ENCODE assay signal across 11 cellular contexts in the genomic region with DNA sequence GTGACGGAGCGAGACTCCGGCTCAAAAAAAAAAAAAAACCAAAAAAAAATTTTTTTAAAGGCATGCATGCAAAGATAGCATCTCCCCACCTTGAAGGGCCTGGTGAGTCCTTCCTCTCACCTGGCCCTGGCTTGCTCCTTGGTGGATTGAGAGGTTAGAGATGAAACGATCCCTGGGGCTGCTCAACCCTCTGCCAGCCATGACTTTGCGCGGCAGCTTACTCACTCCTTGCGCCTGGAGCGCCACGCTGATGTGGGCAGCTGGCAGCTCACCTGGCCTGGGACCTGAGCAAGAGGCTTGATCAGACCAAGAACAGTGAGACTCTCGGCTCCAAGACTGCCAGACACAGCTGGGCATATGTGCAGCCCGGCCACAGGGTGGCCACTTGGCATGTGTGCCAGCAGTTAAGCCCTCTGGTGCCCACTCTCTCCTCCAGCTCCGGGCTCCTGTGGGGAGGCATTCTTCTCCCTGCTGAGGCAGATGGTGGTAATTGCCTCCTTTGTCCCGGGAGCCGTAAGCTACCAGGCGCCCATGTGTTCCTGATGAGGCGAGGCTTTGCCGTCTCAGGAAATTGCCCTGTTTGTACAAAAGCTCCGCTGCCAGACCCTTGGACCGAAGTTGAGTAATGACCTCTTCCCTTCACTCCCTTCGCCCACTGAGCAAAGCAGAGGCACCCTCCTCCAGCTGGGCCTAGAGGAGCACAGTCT. TPM values are rescaled to one million over a fixed set of nuclear protein-coding genes. Genes with fewer than 3 reads are reported as not detected.
DNase-seq lines count a peak whose midpoint lies in the region; ATAC-seq, FAIRE-seq and TF ChIP-seq lines count a peak whose summit lies in the region.
"Had no signal": no experiment of that assay in that cellular context is flagged by ENCODE, and none has a peak within 500 bp of the region (broad histone marks: within the 10 kb centered on the region; RNA-seq: fewer than 3 reads in every experiment).

No MANE protein-coding gene starts in this region.

- TF ChIP-seq RAD21 in HepG2 (CRISPR knock-in tag; IDR thresholded peaks at IDR 0.05): no peak

- H3K4me1 ChIP-seq in HepG2 (ENCODE audit: insufficient read depth, low read length) (peaks cover 56% of the 10 kb centered on the region), right lobe of liver (no peaks in the 10 kb centered on the region)
- H3K4me1 ChIP-seq: tibial artery had no signal

- H3K9me3 Mint-ChIP-seq in WTC11: no peaks in the 10 kb centered on the region
- H3K9me3 Mint-ChIP-seq: T-helper 1 cell treated with Interleukin-12 subunit alpha and Interleukin-12 subunit beta and Interleukin-4 antibody, amounts not matched to agents 30 μg/mL and 1 μg/mL, for 36 hours had no signal

- no peak overlapping the region for H3K27ac Mint-ChIP-seq in WTC11
- H3K27ac Mint-ChIP-seq: T-helper 1 cell treated with Interleukin-12 subunit alpha and Interleukin-12 subunit beta and Interleukin-4 antibody, amounts not matched to agents 30 μg/mL and 1 μg/mL, for 36 hours had no signal

- peak; percentile 49 for DNase-seq in HepG2 (ENCODE audit: low spot score)
- no peak for DNase-seq in right lobe of liver
- no peak for DNase-seq in WTC11 (ENCODE audit: low spot score)
- no peak for DNase-seq in urothelium cell line (ENCODE audit: low spot score)
- no peak for DNase-seq in activated gamma-delta T cell treated with Interleukin-2 at 50 U/mL for 16 hours
- no peak for DNase-seq in activated CD8-positive, alpha-beta memory T cell treated with anti-CD3 and anti-CD28 coated beads for 24 hours
- DNase-seq: GDM1, mesenchymal stem cell, tibial artery had no signal

- TF ChIP-seq POLR2A in HepG2 (IDR thresholded peaks at IDR 0.05; ENCODE audit: insufficient read depth in 1 of 2, low read depth in 2 of 2, low read length in 2 of 2) (no peak), right lobe of liver (IDR thresholded peaks at IDR 0.05) (no peak)

- peak; percentile 17 for ATAC-seq in HepG2
- no peak for ATAC-seq in right lobe of liver
- ATAC-seq in WTC11: no peak

- 39% methylated on average over 18 of the region's 20 CpGs for WGBS in HepG2 (ENCODE audit: low lambda C conversion rate)
- WGBS in right lobe of liver (ENCODE audit: insufficient coverage, low coverage, low lambda C conversion rate, missing lambda C conversion rate): 81% methylated on average over 6 of the region's 20 CpGs

- no peaks in the 10 kb centered on the region for H3K9me3 ChIP-seq in HepG2 (ENCODE audit: low read length)
- H3K9me3 ChIP-seq in right lobe of liver: no peaks in the 10 kb centered on the region
- H3K9me3 ChIP-seq: tibial artery had no signal

- no TSS peak for BruUV-seq in HepG2 (replicated peaks; lab: Mats Ljungman, UMichigan)

- H3K9ac ChIP-seq in HepG2 (ENCODE audit: insufficient read depth, low read depth, low read length): peak overlapping the region; percentile 34

- H2AFZ ChIP-seq in HepG2 (ENCODE audit: low read length): peak overlapping the region; percentile 67

- POLR2A ChIA-PET in HepG2 (lab: Yijun Ruan, JAX): interaction anchor here (0.8 to 1.5 kb wide), 7 partner anchors 24 to 252 kb away, joined by 3 to 5 read pairs (median 4); partner anchors contain the start of gene SRP68
- POLR2A ChIA-PET in WTC11 (lab: Charles Lee): no interaction called here

- intact Hi-C loops in HepG2 (cut with micrococcal nuclease; ENCODE audit: unreplicated experiment): no loop called here
- intact Hi-C loops in right lobe of liver (cut with DNase I): no loop called here

- H3K36me3 Mint-ChIP-seq in WTC11: no peaks in the 10 kb centered on the region

- peak overlapping the region; percentile 81 for H3K4me2 ChIP-seq in HepG2 (ENCODE audit: low read depth, low read length)

- peaks cover 29% of the 10 kb centered on the region for H3K4me1 Mint-ChIP-seq in WTC11

- in situ Hi-C loops in HepG2 (cut with HindIII; ENCODE audit: extremely low pct_ligation_motif_present, low pct_unique_long_range_greater_than_20kb): no loop called here

- H3K27ac ChIP-seq in HepG2 (ENCODE audit: extremely low read length, insufficient read depth, low read length): no peak overlapping the region
- H3K27ac ChIP-seq in right lobe of liver: no peak overlapping the region
- H3K27ac ChIP-seq: tibial artery had no signal

- no peak for TF ChIP-seq CTCF in HepG2 (CRISPR knock-in tag; IDR thresholded peaks at IDR 0.05)
- no peak for TF ChIP-seq CTCF in right lobe of liver (IDR thresholded peaks at IDR 0.05)
- no peak for TF ChIP-seq CTCF in WTC11 (IDR thresholded peaks at IDR 0.05)

- no peaks in the 10 kb centered on the region for H3K79me2 ChIP-seq in HepG2 (ENCODE audit: insufficient read depth, low read length)

- no peaks in the 10 kb centered on the region for H4K20me1 ChIP-seq in HepG2 (ENCODE audit: insufficient read depth, low read length)

- FAIRE-seq in HepG2 (lab: Jason Lieb, UNC) (peak; percentile 79), urothelium cell line (lab: Jason Lieb, UNC) (peak; percentile 17)

- no peak overlapping the region for H3K4me3 Mint-ChIP-seq in WTC11
- H3K4me3 Mint-ChIP-seq: T-helper 1 cell treated with Interleukin-12 subunit alpha and Interleukin-12 subunit beta and Interleukin-4 antibody, amounts not matched to agents 30 μg/mL and 1 μg/mL, for 36 hours had no signal

- H3K27me3 ChIP-seq in HepG2 (ENCODE audit: control insufficient read depth in 1 of 2, insufficient read depth in 2 of 2, low read length in 2 of 2) (no peaks in the 10 kb centered on the region; a peak in 1 of 5 replicates), right lobe of liver (no peaks in the 10 kb centered on the region)

- no peaks in the 10 kb centered on the region for H3K27me3 Mint-ChIP-seq in WTC11 (ENCODE audit: low read depth)

- TF ChIP-seq EP300 in HepG2 (IDR thresholded peaks at IDR 0.05; ENCODE audit: low read depth in 2 of 2, low read length in 2 of 2) (peak in 1 of 2 experiments; percentile 55; a peak in 1 of 4 replicates), HepG2 (CRISPR knock-in tag; IDR thresholded peaks at IDR 0.05; ENCODE audit: borderline replicate concordance) (0 out of 2 replicates have a peak, but pooled peaks have one; percentile 61)

- H3K4me3 ChIP-seq in HepG2 (replicated peaks in 1 of 3; ENCODE audit: insufficient read depth in 1 of 3, low read depth in 2 of 3, low read length in 3 of 3): peak overlapping the region in 2 of 3 experiments; percentile 17 to 49; a peak in 5 of 6 replicates
- H3K4me3 ChIP-seq in right lobe of liver: no peak overlapping the region
- H3K4me3 ChIP-seq: tibial artery had no signal

- no peaks in the 10 kb centered on the region for H3K36me3 ChIP-seq in HepG2 (replicated peaks in 1 of 2; ENCODE audit: control insufficient read depth in 1 of 2, insufficient read depth in 2 of 2, low read length in 2 of 2)
- H3K36me3 ChIP-seq in right lobe of liver: no peaks in the 10 kb centered on the region
- H3K36me3 ChIP-seq: tibial artery had no signal

- CTCF ChIA-PET in HepG2 (lab: Yijun Ruan, JAX; ENCODE audit: low intra/inter-chr PET ratio, low total read pairs) (no interaction called here), WTC11 (lab: Charles Lee) (interaction anchor here (0.7 to 5.5 kb wide), 4 partner anchors 11 to 27 kb away, joined by 3 to 42 read pairs (median 4); no protein-coding TSS in a partner anchor)

RNA-seq across cellular contexts. Expression of gene EVPL, which starts 5.1 kb away (rescaled TPM):
- total RNA-seq in HepG2 (2016; rRNA removed; fragmentation: Illumina TruSeq; extraction: Trizol): 3.6 and 8.2 TPM in 2 replicates
- 1.1 and 1.8 TPM in 2 replicates for total RNA-seq in HepG2 (2016; cell fraction: cytosol; rRNA removed; fragmentation: Illumina TruSeq; extraction: Trizol; ENCODE audit: low read depth)
- 2.4 and 9.2 TPM in 2 replicates for total RNA-seq in HepG2 (2016; cell fraction: insoluble cytoplasmic fraction; rRNA removed; fragmentation: Illumina TruSeq; extraction: Trizol)
- 1.1 and 1.4 TPM in 2 replicates for total RNA-seq in HepG2 (2016; cell fraction: membrane; rRNA removed; fragmentation: Illumina TruSeq; extraction: Trizol)
- 8.8 and 9.0 TPM in 2 replicates for total RNA-seq in HepG2 (2016; cell fraction: nucleus; rRNA removed; fragmentation: Illumina TruSeq; extraction: Trizol)
- polyA plus RNA-seq in HepG2 (2011; rRNA removed): 2.1 and 4.3 TPM in 2 replicates
- 0.99 and 1.4 TPM in 2 replicates for polyA plus RNA-seq in HepG2 (2011; cell fraction: cytosol; rRNA removed)
- 26.0 and 30.5 TPM in 2 replicates for polyA plus RNA-seq in HepG2 (2011; cell fraction: nucleus; rRNA removed)
- 3.9 and 4.6 TPM in 2 replicates for polyA plus RNA-seq in HepG2 (2012)
- polyA plus RNA-seq in HepG2 (2016; cell fraction: cytosol; fragmentation: Illumina TruSeq; extraction: Trizol; ENCODE audit: low read depth): 0.88 and 1.3 TPM in 2 replicates
- polyA plus RNA-seq in HepG2 (2016; cell fraction: insoluble cytoplasmic fraction; fragmentation: Illumina TruSeq; extraction: Trizol; ENCODE audit: low read depth): 2.9 and 4.4 TPM in 2 replicates
- 1.0 and 1.6 TPM in 2 replicates for polyA plus RNA-seq in HepG2 (2016; cell fraction: membrane; fragmentation: Illumina TruSeq; extraction: Trizol; ENCODE audit: low read depth)
- 26.6 and 28.0 TPM in 2 replicates for polyA plus RNA-seq in HepG2 (2016; cell fraction: nucleus; fragmentation: Illumina TruSeq; extraction: Trizol; ENCODE audit: insufficient read depth, low read depth)
- 3.4 and 3.8 TPM in 2 replicates for polyA minus RNA-seq in HepG2 (2011; rRNA and poly(A)+ RNA removed; ENCODE audit: low replicate concordance)
- polyA minus RNA-seq in HepG2 (2011; cell fraction: cytosol; rRNA and poly(A)+ RNA removed): 3.0 TPM in 2 replicates
- polyA minus RNA-seq in HepG2 (2011; cell fraction: nucleus; rRNA and poly(A)+ RNA removed): 4.9 and 7.6 TPM in 2 replicates
- under 1 TPM in 1 of 6 experiments, not detected in 5; 0.62 TPM for total RNA-seq in right lobe of liver
- total RNA-seq in WTC11 (2021): 0.46 to 1.3 TPM (median 0.62 TPM) in 3 replicates

RNA-seq across cellular contexts. Expression of gene CDK3, which starts 31.6 kb away (rescaled TPM):
- total RNA-seq in HepG2 (2016; rRNA removed; fragmentation: Illumina TruSeq; extraction: Trizol): 2.0 and 5.8 TPM in 2 replicates
- total RNA-seq in HepG2 (2016; cell fraction: cytosol; rRNA removed; fragmentation: Illumina TruSeq; extraction: Trizol; ENCODE audit: low read depth): 1.8 and 2.5 TPM in 2 replicates
- total RNA-seq in HepG2 (2016; cell fraction: insoluble cytoplasmic fraction; rRNA removed; fragmentation: Illumina TruSeq; extraction: Trizol): 1.6 and 5.0 TPM in 2 replicates
- 2.3 TPM in 2 replicates for total RNA-seq in HepG2 (2016; cell fraction: membrane; rRNA removed; fragmentation: Illumina TruSeq; extraction: Trizol)
- total RNA-seq in HepG2 (2016; cell fraction: nucleus; rRNA removed; fragmentation: Illumina TruSeq; extraction: Trizol): 7.8 and 9.0 TPM in 2 replicates
- 11.4 and 18.0 TPM in 2 replicates for polyA plus RNA-seq in HepG2 (2011; rRNA removed)
- polyA plus RNA-seq in HepG2 (2011; cell fraction: cytosol; rRNA removed): 5.4 and 6.1 TPM in 2 replicates
- 90.2 and 107 TPM in 2 replicates for polyA plus RNA-seq in HepG2 (2011; cell fraction: nucleus; rRNA removed)
- polyA plus RNA-seq in HepG2 (2012): 10.2 and 11.2 TPM in 2 replicates
- 0.93 and 1.5 TPM in 2 replicates for polyA plus RNA-seq in HepG2 (2016; cell fraction: cytosol; fragmentation: Illumina TruSeq; extraction: Trizol; ENCODE audit: low read depth)
- 1.1 and 1.4 TPM in 2 replicates for polyA plus RNA-seq in HepG2 (2016; cell fraction: insoluble cytoplasmic fraction; fragmentation: Illumina TruSeq; extraction: Trizol; ENCODE audit: low read depth)
- 1.8 and 2.0 TPM in 2 replicates for polyA plus RNA-seq in HepG2 (2016; cell fraction: membrane; fragmentation: Illumina TruSeq; extraction: Trizol; ENCODE audit: low read depth)
- polyA plus RNA-seq in HepG2 (2016; cell fraction: nucleus; fragmentation: Illumina TruSeq; extraction: Trizol; ENCODE audit: insufficient read depth, low read depth): 29.8 and 32.4 TPM in 2 replicates
- polyA minus RNA-seq in HepG2 (2011; rRNA and poly(A)+ RNA removed; ENCODE audit: low replicate concordance): 0.84 and 2.9 TPM in 2 replicates
- 0.62 and 1.3 TPM in 2 replicates for polyA minus RNA-seq in HepG2 (2011; cell fraction: cytosol; rRNA and poly(A)+ RNA removed)
- polyA minus RNA-seq in HepG2 (2011; cell fraction: nucleus; rRNA and poly(A)+ RNA removed): 4.0 and 7.6 TPM in 2 replicates
- total RNA-seq in right lobe of liver: 10 to 100 TPM in 1 of 6 experiments, 1 to 10 TPM in 5; 2.2 to 11.0 (median 3.1) TPM
- 9.5 to 11.3 TPM (median 10.2 TPM) in 3 replicates for total RNA-seq in WTC11 (2021)

RNA-seq across cellular contexts. Expression of gene SRP68, which starts 40.1 kb away (rescaled TPM):
- total RNA-seq in HepG2 (2016; rRNA removed; fragmentation: Illumina TruSeq; extraction: Trizol) (39.8 and 89.7 TPM in 2 replicates), right lobe of liver (10 to 100 TPM; 31.0 to 37.0 (median 35.1) TPM), WTC11 (2021) (80.5 to 90.7 TPM (median 82.0 TPM) in 3 replicates)
- total RNA-seq in HepG2 (2016; cell fraction: cytosol; rRNA removed; fragmentation: Illumina TruSeq; extraction: Trizol; ENCODE audit: low read depth): 19.0 and 21.2 TPM in 2 replicates
- total RNA-seq in HepG2 (2016; cell fraction: insoluble cytoplasmic fraction; rRNA removed; fragmentation: Illumina TruSeq; extraction: Trizol): 34.8 and 87.8 TPM in 2 replicates
- 36.4 and 39.1 TPM in 2 replicates for total RNA-seq in HepG2 (2016; cell fraction: membrane; rRNA removed; fragmentation: Illumina TruSeq; extraction: Trizol)
- total RNA-seq in HepG2 (2016; cell fraction: nucleus; rRNA removed; fragmentation: Illumina TruSeq; extraction: Trizol): 55.4 and 62.2 TPM in 2 replicates
- polyA plus RNA-seq in HepG2 (2011; rRNA removed): 74.3 and 79.0 TPM in 2 replicates
- 56.3 and 67.1 TPM in 2 replicates for polyA plus RNA-seq in HepG2 (2011; cell fraction: cytosol; rRNA removed)
- 42.7 and 43.4 TPM in 2 replicates for polyA plus RNA-seq in HepG2 (2011; cell fraction: nucleus; rRNA removed)
- polyA plus RNA-seq in HepG2 (2012): 84.3 and 86.0 TPM in 2 replicates
- 12.5 and 13.5 TPM in 2 replicates for polyA plus RNA-seq in HepG2 (2016; cell fraction: cytosol; fragmentation: Illumina TruSeq; extraction: Trizol; ENCODE audit: low read depth)
- polyA plus RNA-seq in HepG2 (2016; cell fraction: insoluble cytoplasmic fraction; fragmentation: Illumina TruSeq; extraction: Trizol; ENCODE audit: low read depth): 124 and 144 TPM in 2 replicates
- polyA plus RNA-seq in HepG2 (2016; cell fraction: membrane; fragmentation: Illumina TruSeq; extraction: Trizol; ENCODE audit: low read depth): 26.1 and 30.0 TPM in 2 replicates
- 107 and 120 TPM in 2 replicates for polyA plus RNA-seq in HepG2 (2016; cell fraction: nucleus; fragmentation: Illumina TruSeq; extraction: Trizol; ENCODE audit: insufficient read depth, low read depth)
- polyA minus RNA-seq in HepG2 (2011; rRNA and poly(A)+ RNA removed; ENCODE audit: low replicate concordance): 72.1 and 78.5 TPM in 2 replicates
- polyA minus RNA-seq in HepG2 (2011; cell fraction: cytosol; rRNA and poly(A)+ RNA removed): 44.7 and 45.6 TPM in 2 replicates
- 55.0 and 55.2 TPM in 2 replicates for polyA minus RNA-seq in HepG2 (2011; cell fraction: nucleus; rRNA and poly(A)+ RNA removed)

RNA-seq across cellular contexts. Expression of gene GALR2, which starts 42.4 kb away (rescaled TPM):
- total RNA-seq in HepG2 (2016; rRNA removed; fragmentation: Illumina TruSeq; extraction: Trizol): 0.20 and 0.58 TPM in 2 replicates
- 0.30 and 0.35 TPM in 2 replicates for total RNA-seq in HepG2 (2016; cell fraction: cytosol; rRNA removed; fragmentation: Illumina TruSeq; extraction: Trizol; ENCODE audit: low read depth)
- total RNA-seq in HepG2 (2016; cell fraction: insoluble cytoplasmic fraction; rRNA removed; fragmentation: Illumina TruSeq; extraction: Trizol): 0.22 and 0.58 TPM in 2 replicates
- total RNA-seq in HepG2 (2016; cell fraction: membrane; rRNA removed; fragmentation: Illumina TruSeq; extraction: Trizol): 0.46 and 0.65 TPM in 2 replicates
- 0.28 and 0.34 TPM in 2 replicates for total RNA-seq in HepG2 (2016; cell fraction: nucleus; rRNA removed; fragmentation: Illumina TruSeq; extraction: Trizol)
- polyA plus RNA-seq in HepG2 (2011; rRNA removed): 0.48 and 0.84 TPM in 2 replicates
- polyA plus RNA-seq in HepG2 (2011; cell fraction: cytosol; rRNA removed): 0.56 and 0.97 TPM in 2 replicates
- 0.35 and 0.62 TPM in 2 replicates for polyA plus RNA-seq in HepG2 (2011; cell fraction: nucleus; rRNA removed)
- polyA plus RNA-seq in HepG2 (2012): 0.33 TPM in 1 of 2 replicates, not detected in the other
- polyA plus RNA-seq in HepG2 (2016; cell fraction: cytosol; fragmentation: Illumina TruSeq; extraction: Trizol; ENCODE audit: low read depth): 0.50 and 0.53 TPM in 2 replicates
- polyA plus RNA-seq in HepG2 (2016; cell fraction: insoluble cytoplasmic fraction; fragmentation: Illumina TruSeq; extraction: Trizol; ENCODE audit: low read depth): 0.17 and 0.28 TPM in 2 replicates
- 0.20 and 0.35 TPM in 2 replicates for polyA plus RNA-seq in HepG2 (2016; cell fraction: membrane; fragmentation: Illumina TruSeq; extraction: Trizol; ENCODE audit: low read depth)
- polyA plus RNA-seq in HepG2 (2016; cell fraction: nucleus; fragmentation: Illumina TruSeq; extraction: Trizol; ENCODE audit: insufficient read depth, low read depth): 0.46 and 0.81 TPM in 2 replicates
- polyA minus RNA-seq in HepG2 (2011; rRNA and poly(A)+ RNA removed; ENCODE audit: low replicate concordance): 0.54 and 2.1 TPM in 2 replicates
- 0.49 TPM in 1 of 2 replicates, not detected in the other for polyA minus RNA-seq in HepG2 (2011; cell fraction: cytosol; rRNA and poly(A)+ RNA removed)
- not detected in 2 replicates for polyA minus RNA-seq in HepG2 (2011; cell fraction: nucleus; rRNA and poly(A)+ RNA removed)
- under 1 TPM in 1 of 6 experiments, not detected in 5; 0.18 TPM for total RNA-seq in right lobe of liver
- 1.7 to 2.9 TPM (median 2.0 TPM) in 3 replicates for total RNA-seq in WTC11 (2021)

RNA-seq across cellular contexts. Expression of gene ZACN, which starts 46.8 kb away (rescaled TPM):
- total RNA-seq in HepG2 (2016; rRNA removed; fragmentation: Illumina TruSeq; extraction: Trizol) (0.15 TPM in 1 of 2 replicates, not detected in the other), right lobe of liver (not detected), WTC11 (2021) (0.07 to 0.28 TPM (median 0.11 TPM) in 3 replicates)
- not detected in 2 replicates for total RNA-seq in HepG2 (2016; cell fraction: cytosol; rRNA removed; fragmentation: Illumina TruSeq; extraction: Trizol; ENCODE audit: low read depth)
- not detected in 2 replicates for total RNA-seq in HepG2 (2016; cell fraction: insoluble cytoplasmic fraction; rRNA removed; fragmentation: Illumina TruSeq; extraction: Trizol)
- not detected in 2 replicates for total RNA-seq in HepG2 (2016; cell fraction: membrane; rRNA removed; fragmentation: Illumina TruSeq; extraction: Trizol)
- not detected in 2 replicates for total RNA-seq in HepG2 (2016; cell fraction: nucleus; rRNA removed; fragmentation: Illumina TruSeq; extraction: Trizol)
- polyA plus RNA-seq in HepG2 (2011; rRNA removed): 0.04 and 0.11 TPM in 2 replicates
- polyA plus RNA-seq in HepG2 (2011; cell fraction: cytosol; rRNA removed): not detected in 2 replicates
- polyA plus RNA-seq in HepG2 (2011; cell fraction: nucleus; rRNA removed): 0.06 and 0.07 TPM in 2 replicates
- polyA plus RNA-seq in HepG2 (2012): 0.17 and 1.1 TPM in 2 replicates
- polyA plus RNA-seq in HepG2 (2016; cell fraction: cytosol; fragmentation: Illumina TruSeq; extraction: Trizol; ENCODE audit: low read depth): not detected in 2 replicates
- 0.08 TPM in 1 of 2 replicates, not detected in the other for polyA plus RNA-seq in HepG2 (2016; cell fraction: insoluble cytoplasmic fraction; fragmentation: Illumina TruSeq; extraction: Trizol; ENCODE audit: low read depth)
- not detected in 2 replicates for polyA plus RNA-seq in HepG2 (2016; cell fraction: membrane; fragmentation: Illumina TruSeq; extraction: Trizol; ENCODE audit: low read depth)
- polyA plus RNA-seq in HepG2 (2016; cell fraction: nucleus; fragmentation: Illumina TruSeq; extraction: Trizol; ENCODE audit: insufficient read depth, low read depth): not detected in 2 replicates
- polyA minus RNA-seq in HepG2 (2011; rRNA and poly(A)+ RNA removed; ENCODE audit: low replicate concordance): not detected in 2 replicates
- polyA minus RNA-seq in HepG2 (2011; cell fraction: cytosol; rRNA and poly(A)+ RNA removed): 0.35 TPM in 1 of 2 replicates, not detected in the other
- not detected in 2 replicates for polyA minus RNA-seq in HepG2 (2011; cell fraction: nucleus; rRNA and poly(A)+ RNA removed)
- total RNA-seq: renal cortical epithelial cell had no signal

Comparison
In these comparisons a context has a peak if more than half of its experiments do, and no peak if none do; other contexts are left out.
1. H3K4me3 ChIP-seq: peak in HepG2 (2 of 3); none in right lobe of liver (0 of 3).
2. Of the 50 proteins assayed by ChIP-seq in both HepG2 and WTC11: peak only in HepG2: ATF6, CBFB, ETV6, GABPB1, IRF2, JUN and 7 more; only in WTC11: SMAD3; in both: none; in neither: 33; mixed calls (peak in some experiments, not most) for 3.